In the genomic region with DNA sequence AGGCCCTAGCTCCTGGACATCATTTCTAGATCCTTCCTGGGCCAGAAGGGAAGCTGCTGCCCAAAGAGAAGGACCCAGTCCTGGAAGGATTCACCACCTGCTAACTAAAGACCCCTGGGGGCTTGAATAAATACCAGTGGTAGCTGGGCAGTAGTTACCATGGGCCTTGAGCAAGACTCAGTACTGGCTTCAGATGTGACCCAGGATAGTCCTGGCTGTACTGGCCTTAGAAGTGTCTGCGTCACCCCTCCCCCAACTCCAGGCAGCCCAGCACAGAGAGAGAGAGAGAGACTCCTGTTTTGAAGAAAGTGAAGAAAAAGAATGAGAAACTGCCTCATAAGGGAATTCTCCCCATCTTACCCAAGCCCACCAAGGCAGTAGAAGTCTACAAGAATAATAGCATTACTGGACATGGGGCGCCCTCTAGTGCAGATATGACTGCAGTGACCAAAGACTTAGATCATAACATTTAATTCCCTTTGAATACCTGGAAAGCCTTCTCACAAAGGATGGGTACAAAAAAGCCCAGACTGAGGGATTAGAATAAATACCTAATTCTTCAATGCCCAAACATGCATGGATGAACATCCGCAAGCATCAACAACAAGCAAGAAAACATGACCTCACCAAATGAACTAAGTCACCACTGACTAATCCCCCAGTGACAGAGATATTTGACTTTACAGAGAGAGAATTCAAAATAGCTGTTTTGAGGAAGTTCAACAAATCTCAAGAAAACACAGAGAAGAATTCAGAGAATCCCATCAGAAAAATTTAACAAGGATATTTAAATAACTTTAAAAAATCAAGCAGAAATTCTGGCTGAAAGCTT, we compare ENCODE assay signal across 8 cellular contexts.
DNase-seq lines count a peak whose midpoint lies in the region; ATAC-seq and TF ChIP-seq lines count a peak whose summit lies in the region.

No MANE protein-coding gene starts in this region.

- ATAC-seq in HG03460 (IDR thresholded peaks at IDR 0.05; ENCODE audit: unreplicated experiment) (no peak), HG02852 (IDR thresholded peaks at IDR 0.05; ENCODE audit: unreplicated experiment) (no peak)

- no peaks in the 10 kb centered on the region for H3K79me2 ChIP-seq in OCI-LY1 (ENCODE audit: insufficient read depth, low read length)

- no peak overlapping the region for H2AFZ ChIP-seq in OCI-LY1 (ENCODE audit: low read length)

- H3K27ac ChIP-seq in OCI-LY1 (ENCODE audit: low read depth, low read length, poor library complexity, severe bottlenecking), result no peak overlapping the region

- H3K9me3 ChIP-seq in OCI-LY1 (ENCODE audit: low read length), result peaks cover 6% of the 10 kb centered on the region; the same call in 1 of the 2 replicates

- no peaks in the 10 kb centered on the region for H3K4me1 ChIP-seq in OCI-LY1 (ENCODE audit: insufficient read depth, low read length, severe bottlenecking)

- H4K20me1 ChIP-seq in OCI-LY1 (ENCODE audit: insufficient read depth, low read length), result no peaks in the 10 kb centered on the region

- DNase-seq in GM10266 (ENCODE audit: extremely low spot score), result no peak
- DNase-seq in HuH-7 (ENCODE audit: low spot score), result peak; percentile 6
- peak; percentile 46 for DNase-seq in activated naive CD4-positive, alpha-beta T cell treated with Interleukin-2 at 50 U/mL for 16 hours
- peak; percentile 25 for DNase-seq in iPS DF 19.7 (ENCODE audit: low read depth, low spot score)
- peak; percentile 55 to 62 for DNase-seq in stimulated activated CD4-positive, alpha-beta T cell treated with anti-CD3 and anti-CD28 coated beads, Interleukin-2, amount 100 ng/mL, for 24 hours

- H3F3A ChIP-seq in OCI-LY1 (ENCODE audit: insufficient read depth, low read length), result no peaks in the 10 kb centered on the region

- H3K27me3 ChIP-seq in OCI-LY1 (ENCODE audit: insufficient read depth, low read length), result no peaks in the 10 kb centered on the region

- TF ChIP-seq CTCF in GM10266 (IDR thresholded peaks at IDR 0.05; ENCODE audit: control insufficient read depth, insufficient read depth, low read depth, missing control alignments), result peak; percentile 76
- peak; percentile 90 for TF ChIP-seq CTCF in OCI-LY1 (IDR thresholded peaks at IDR 0.05; ENCODE audit: low read length)

- H3K9ac ChIP-seq in OCI-LY1 (ENCODE audit: low read length), result no peak overlapping the region

- no peak overlapping the region for H3K4me2 ChIP-seq in OCI-LY1 (ENCODE audit: low read length)

- H3K9me2 ChIP-seq in OCI-LY1 (ENCODE audit: low read depth, low read length), result no peaks in the 10 kb centered on the region

- H3K36me3 ChIP-seq in OCI-LY1 (ENCODE audit: insufficient read depth, low read length), result no peaks in the 10 kb centered on the region

- H3K4me3 ChIP-seq in OCI-LY1 (ENCODE audit: low read depth, low read length, poor library complexity, severe bottlenecking), result no peak overlapping the region
